In the genomic region with DNA sequence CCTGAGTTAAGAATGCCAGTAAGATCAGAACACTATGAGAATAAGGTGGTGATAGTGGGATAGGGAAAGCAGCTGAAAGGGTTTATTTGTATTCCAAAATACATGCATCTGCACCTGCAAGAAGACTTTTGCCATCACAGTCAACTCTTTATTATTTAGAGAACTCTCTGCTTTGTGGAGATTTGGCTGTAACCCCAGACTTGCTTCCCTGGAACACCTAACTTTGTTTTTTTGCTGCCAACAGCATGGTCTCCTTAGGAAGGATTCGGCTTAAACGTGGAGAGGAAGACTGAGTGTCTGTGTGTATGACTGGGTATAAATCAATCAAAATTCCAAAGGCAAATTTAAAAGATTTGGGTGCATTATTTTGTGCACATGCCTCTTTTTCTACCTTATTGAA, we compare ENCODE assay signal across 9 cellular contexts. TPM values are rescaled to one million over a fixed set of nuclear protein-coding genes. Genes with fewer than 3 reads are reported as not detected.
"Had no signal": no experiment of that assay in that cellular context is flagged by ENCODE, and none has a peak within 500 bp of the region (broad histone marks: within the 10 kb centered on the region; RNA-seq: fewer than 3 reads in every experiment).

No MANE protein-coding gene starts in this region.

- H3K4me1 ChIP-seq: HAP-1 had no signal

- H2AFZ ChIP-seq: GM23248 had no signal

- DNase-seq: GM23248, H7, HFFc6, IMR-90 had no signal

- H3K4me3 ChIP-seq: GM23248, HAP-1, K562 had no signal

- H3K27ac ChIP-seq: GM23248, HL-60 had no signal

- H3K4me3 Mint-ChIP-seq: HFFc6 had no signal

- H3K36me3 ChIP-seq: HAP-1 had no signal

- H3K9me3 ChIP-seq: HAP-1 had no signal

- H3K27ac Mint-ChIP-seq: HFFc6 had no signal

- ATAC-seq: HCT116, K562 had no signal

- H3K9ac ChIP-seq: GM23248 had no signal

- FAIRE-seq: K562 had no signal

RNA-seq across cellular contexts. Expression of gene SLITRK3, which starts 21.6 kb away (rescaled TPM):
- total RNA-seq: GM23248, HFFc6, HT1080, IMR-90, K562 had no signal
- polyA plus RNA-seq: GM23248, IMR-90, K562 had no signal
